1 cellular context compared by ENCODE assay signal in genomic region chr14:104752735-104753527, GRCh38.
TF ChIP-seq lines count a peak whose summit lies in the region.

SIVA1 (plus strand) TSS chr14:104753147; CDS start chr14:104753202, 55 bp downstream.

TF ChIP-seq in GM12878, 131 proteins besides CTCF, POLR2A, EP300 and RAD21 (continued from another document and continues in another):
- TF ChIP-seq ZNF687 (IDR thresholded peaks at IDR 0.05) (no peak), E2F4 (IDR thresholded peaks at IDR 0.05; ENCODE audit: low read depth, low read length) (peak; percentile 73; the same call in 1 of the 2 replicates), ZNF24 (IDR thresholded peaks at IDR 0.05) (no peak), SIX5 (IDR thresholded peaks at IDR 0.05; ENCODE audit: low read depth, low read length, severe bottlenecking) (peak; percentile 32), BHLHE40 (IDR thresholded peaks at IDR 0.05; ENCODE audit: borderline replicate concordance in 1 of 2, low read depth in 2 of 2, low read length in 1 of 2) (peak; percentile 10 to 66; a peak in 3 of 4 replicates), E4F1 (IDR thresholded peaks at IDR 0.05; ENCODE audit: borderline replicate concordance, partially characterized antibody) (no peak), KLF5 (IDR thresholded peaks at IDR 0.05; ENCODE audit: partially characterized antibody) (peak; percentile 33), GATAD2B (conservative IDR thresholded peaks at IDR 0.05; ENCODE audit: low read depth) (peak; percentile 75), SMAD1 (IDR thresholded peaks at IDR 0.05; ENCODE audit: low read depth, partially characterized antibody) (no peak), MYC (IDR thresholded peaks at IDR 0.05; ENCODE audit: insufficient read depth, insufficient read length, insufficient replicate concordance, low read length, severe bottlenecking) (peak; percentile 22), BRCA1 (IDR thresholded peaks at IDR 0.05; ENCODE audit: low read depth, low read length) (peak; percentile 59; the same call in 1 of the 2 replicates), POLR2AphosphoS5 (IDR thresholded peaks at IDR 0.05; ENCODE audit: low read length) (peak; percentile 90; the same call in 1 of the 2 replicates), SP1 (IDR thresholded peaks at IDR 0.05; ENCODE audit: low read depth, low read length) (peak; percentile 94), SREBF2 (IDR thresholded peaks at IDR 0.05; ENCODE audit: low read length) (no peak), ZNF384 (IDR thresholded peaks at IDR 0.05; ENCODE audit: borderline replicate concordance, low read depth, low read length) (no peak), CREM (IDR thresholded peaks at IDR 0.05; ENCODE audit: low read depth) (peak; percentile 99), FOXK2 (IDR thresholded peaks at IDR 0.05) (no peak), PKNOX1 (IDR thresholded peaks at IDR 0.05) (peak; percentile 82), NR2F1 (conservative IDR thresholded peaks at IDR 0.05) (peak; percentile 90), POLR2AphosphoS2 (IDR thresholded peaks at IDR 0.05; ENCODE audit: low read depth, low read length) (no peak), CBX5 (IDR thresholded peaks at IDR 0.05; ENCODE audit: low read depth) (no peak), NFIC (IDR thresholded peaks at IDR 0.05; ENCODE audit: low read depth, low read length) (no peak), EED (IDR thresholded peaks at IDR 0.05; ENCODE audit: low read depth) (no peak), E2F8 (IDR thresholded peaks at IDR 0.05; ENCODE audit: low read depth, partially characterized antibody) (peak; percentile 76), RCOR1 (conservative IDR thresholded peaks at IDR 0.05; ENCODE audit: low read depth, low read length) (no peak), KDM1A (IDR thresholded peaks at IDR 0.05; ENCODE audit: borderline replicate concordance) (no peak), ZNF217 (IDR thresholded peaks at IDR 0.05) (no peak), SRF (IDR thresholded peaks at IDR 0.05; ENCODE audit: low read depth in 2 of 2, low read length in 2 of 2) (peak in 1 of 2 experiments; percentile 80; a peak in 2 of 4 replicates), ZBTB11 (CRISPR knock-in tag; IDR thresholded peaks at IDR 0.05) (no peak), BACH1 (IDR thresholded peaks at IDR 0.05; ENCODE audit: borderline replicate concordance) (peak; percentile 74), MTA3 (IDR thresholded peaks at IDR 0.05; ENCODE audit: borderline replicate concordance, low read length) (no peak), ZNF274 (IDR thresholded peaks at IDR 0.05; ENCODE audit: insufficient read depth, insufficient read length) (no peak), ATF2 (IDR thresholded peaks at IDR 0.05; ENCODE audit: low read length) (no peak), FOS (IDR thresholded peaks at IDR 0.05; ENCODE audit: borderline replicate concordance, extremely low read depth, insufficient read length) (peak; percentile 35), SMAD5 (IDR thresholded peaks at IDR 0.05; ENCODE audit: low read depth) (no peak), CEBPB (IDR thresholded peaks at IDR 0.05; ENCODE audit: borderline replicate concordance in 1 of 2, low read depth in 2 of 2, low read length in 2 of 2) (no peak), ESRRA (IDR thresholded peaks at IDR 0.05; ENCODE audit: low read length) (no peak), CEBPZ (IDR thresholded peaks at IDR 0.05; ENCODE audit: low read depth, low read length) (peak; percentile 79), NFXL1 (IDR thresholded peaks at IDR 0.05; ENCODE audit: borderline replicate concordance) (no peak), FOXM1 (IDR thresholded peaks at IDR 0.05; ENCODE audit: low read depth, low read length) (no peak), IKZF2 (IDR thresholded peaks at IDR 0.05) (no peak; a peak in 1 of 4 replicates)
